ENCODE assay signal across 13 cellular contexts in the genomic region with DNA sequence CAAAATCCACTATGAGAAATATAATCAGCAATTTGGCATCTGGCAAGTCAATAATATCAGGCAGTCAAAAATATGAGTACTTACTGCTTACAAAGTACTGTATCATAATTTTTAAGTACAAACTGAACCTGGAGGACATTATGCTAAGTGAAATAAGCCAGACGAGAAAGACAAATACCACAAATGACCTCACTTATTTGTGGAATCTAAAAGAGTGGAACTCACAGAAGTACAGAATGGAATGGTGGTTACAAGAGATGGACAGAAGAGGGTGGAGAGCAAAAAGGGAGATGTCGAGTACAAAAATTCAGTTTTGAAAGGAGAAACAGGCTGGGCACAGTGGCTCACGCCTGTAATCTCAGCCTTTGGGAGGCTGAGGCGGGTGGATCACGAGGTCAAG. TPM values are rescaled to one million over a fixed set of nuclear protein-coding genes. Genes with fewer than 3 reads are reported as not detected.
DNase-seq lines count a peak whose midpoint lies in the region; ATAC-seq and TF ChIP-seq lines count a peak whose summit lies in the region.
"Had no signal": no experiment of that assay in that cellular context is flagged by ENCODE, and none has a peak within 500 bp of the region (broad histone marks: within the 10 kb centered on the region; RNA-seq: fewer than 3 reads in every experiment).

No MANE protein-coding gene starts in this region.

- H3K36me3 Mint-ChIP-seq in neural crest cell (ENCODE audit: low read depth): peaks cover 13% of the 10 kb centered on the region

- DNase-seq in M059J (ENCODE audit: low read depth): peak; percentile 26
- peak; percentile 59 for DNase-seq in astrocyte of the hippocampus (ENCODE audit: low read depth, low spot score)
- DNase-seq in neural crest cell (ENCODE audit: low read depth, low spot score): no peak
- no peak for DNase-seq in H4 (ENCODE audit: low spot score)
- DNase-seq in cerebellar nuclear complex (lab: John Stamatoyannopoulos, UW): no peak
- DNase-seq: body of pancreas, COR-L47, H7, hypothalamus, NCI-H2029 treated with DMSO at 0.1 percent for 48 hours had no signal

- no peaks in the 10 kb centered on the region for H3K27me3 Mint-ChIP-seq in neural crest cell (ENCODE audit: low read depth)

- peak; percentile 11 for ATAC-seq in GM19395 (IDR thresholded peaks at IDR 0.05; ENCODE audit: unreplicated experiment)
- no peak for ATAC-seq in HG02678 (IDR thresholded peaks at IDR 0.05; ENCODE audit: unreplicated experiment)
- ATAC-seq: body of pancreas had no signal

- TF ChIP-seq CTCF in neural crest cell (conservative IDR thresholded peaks at IDR 0.05): no peak

- H3K4me1 Mint-ChIP-seq in neural crest cell: peaks cover 10% of the 10 kb centered on the region

- H3K27ac Mint-ChIP-seq in neural crest cell (ENCODE audit: unreplicated experiment): peak overlapping the region; percentile 3

- H3K9me3 Mint-ChIP-seq in neural crest cell: no peaks in the 10 kb centered on the region

- no peak overlapping the region for H3K4me3 Mint-ChIP-seq in neural crest cell

RNA-seq across cellular contexts. Expression of a gene that starts 12.4 kb away (rescaled TPM):
- 67.1 and 83.8 TPM in 2 replicates for total RNA-seq in M059J (2014; rRNA removed; shearing (Covaris generic))
- 30.2 and 31.0 TPM in 2 replicates for total RNA-seq in neural crest cell
- total RNA-seq in H4 (2014; rRNA removed; shearing (Covaris generic)): 74.3 and 87.9 TPM in 2 replicates

RNA-seq across cellular contexts. Expression of a gene that starts 42.9 kb away (rescaled TPM):
- 29.1 and 31.0 TPM in 2 replicates for total RNA-seq in M059J (2014; rRNA removed; shearing (Covaris generic))
- total RNA-seq in neural crest cell: 42.9 and 44.1 TPM in 2 replicates
- 36.5 and 55.6 TPM in 2 replicates for total RNA-seq in H4 (2014; rRNA removed; shearing (Covaris generic))

RNA-seq across cellular contexts. Expression of a gene that starts 58.8 kb away (rescaled TPM):
- total RNA-seq in M059J (2014; rRNA removed; shearing (Covaris generic)): not detected in 2 replicates
- not detected in 2 replicates for total RNA-seq in neural crest cell
- not detected in 2 replicates for total RNA-seq in H4 (2014; rRNA removed; shearing (Covaris generic))
- total RNA-seq: pulmonary artery endothelial cell had no signal

Comparison
In these comparisons a context has a peak if more than half of its experiments do, and no peak if none do; other contexts are left out.
1. DNase-seq: peak in M059J (single experiment) and astrocyte of the hippocampus (single experiment); none in neural crest cell (single experiment), H4 (single experiment) and cerebellar nuclear complex (0 of 2).